1 cellular context compared by ENCODE assay signal in the genomic region with DNA sequence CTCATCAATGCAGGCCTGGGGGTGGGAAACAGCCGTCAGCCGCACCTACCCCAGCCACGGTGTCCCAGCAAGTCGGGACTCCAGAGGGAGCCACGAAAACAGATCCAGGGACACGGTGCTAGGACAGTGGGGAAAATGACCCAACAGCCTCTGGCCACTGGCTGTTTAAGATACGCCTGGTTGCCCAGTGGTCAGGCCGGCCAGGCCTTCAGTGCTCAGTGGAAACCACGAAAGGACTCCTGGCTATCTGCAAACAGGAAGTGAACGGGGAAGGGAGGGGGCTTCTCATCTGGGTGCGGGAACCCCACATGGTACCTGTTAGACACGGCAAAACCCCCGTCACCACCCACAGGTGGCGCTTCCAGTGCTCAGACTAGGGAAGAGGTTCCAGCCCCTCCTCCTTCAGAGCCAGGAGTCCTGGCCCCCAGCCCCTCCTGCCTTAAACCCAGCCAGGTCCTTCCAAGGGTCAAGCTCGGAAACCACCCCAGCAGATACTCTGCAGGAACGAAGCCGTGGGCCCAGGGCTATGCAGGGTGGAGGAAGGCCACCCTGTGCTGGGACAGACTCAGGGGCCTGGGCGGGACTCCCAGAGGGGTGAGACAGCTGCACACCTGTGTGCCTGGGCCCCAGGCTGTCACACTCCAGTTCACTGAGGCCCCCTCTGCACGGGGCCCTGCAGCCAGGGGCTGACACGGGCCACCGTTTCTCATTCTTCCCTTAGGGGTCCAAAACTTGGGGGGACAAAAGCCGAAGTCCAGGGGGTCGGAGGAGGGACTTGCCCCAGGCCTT.
A peak's percentile ranks its signal among the peaks of the same experiment; 100 is the strongest.
TF ChIP-seq lines count a peak whose summit lies in the region.

No MANE protein-coding gene starts in this region.

TF ChIP-seq in HepG2, 621 proteins besides CTCF, POLR2A, EP300 and RAD21:
- TF ChIP-seq POGZ (CRISPR knock-in tag; IDR thresholded peaks at IDR 0.05) = no peak
- TF ChIP-seq ZNF547 (CRISPR knock-in tag; IDR thresholded peaks at IDR 0.05) = no peak
- TF ChIP-seq, protein P1, sequence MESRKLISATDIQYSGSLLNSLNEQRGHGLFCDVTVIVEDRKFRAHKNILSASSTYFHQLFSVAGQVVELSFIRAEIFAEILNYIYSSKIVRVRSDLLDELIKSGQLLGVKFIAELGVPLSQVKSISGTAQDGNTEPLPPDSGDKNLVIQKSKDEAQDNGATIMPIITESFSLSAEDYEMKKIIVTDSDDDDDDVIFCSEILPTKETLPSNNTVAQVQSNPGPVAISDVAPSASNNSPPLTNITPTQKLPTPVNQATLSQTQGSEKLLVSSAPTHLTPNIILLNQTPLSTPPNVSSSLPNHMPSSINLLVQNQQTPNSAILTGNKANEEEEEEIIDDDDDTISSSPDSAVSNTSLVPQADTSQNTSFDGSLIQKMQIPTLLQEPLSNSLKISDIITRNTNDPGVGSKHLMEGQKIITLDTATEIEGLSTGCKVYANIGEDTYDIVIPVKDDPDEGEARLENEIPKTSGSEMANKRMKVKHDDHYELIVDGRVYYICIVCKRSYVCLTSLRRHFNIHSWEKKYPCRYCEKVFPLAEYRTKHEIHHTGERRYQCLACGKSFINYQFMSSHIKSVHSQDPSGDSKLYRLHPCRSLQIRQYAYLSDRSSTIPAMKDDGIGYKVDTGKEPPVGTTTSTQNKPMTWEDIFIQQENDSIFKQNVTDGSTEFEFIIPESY (CRISPR knock-in tag; IDR thresholded peaks at IDR 0.05) = peak; percentile 13; the same call in 1 of the 2 replicates
